ENCODE assay signal across 14 cellular contexts in the genomic region with DNA sequence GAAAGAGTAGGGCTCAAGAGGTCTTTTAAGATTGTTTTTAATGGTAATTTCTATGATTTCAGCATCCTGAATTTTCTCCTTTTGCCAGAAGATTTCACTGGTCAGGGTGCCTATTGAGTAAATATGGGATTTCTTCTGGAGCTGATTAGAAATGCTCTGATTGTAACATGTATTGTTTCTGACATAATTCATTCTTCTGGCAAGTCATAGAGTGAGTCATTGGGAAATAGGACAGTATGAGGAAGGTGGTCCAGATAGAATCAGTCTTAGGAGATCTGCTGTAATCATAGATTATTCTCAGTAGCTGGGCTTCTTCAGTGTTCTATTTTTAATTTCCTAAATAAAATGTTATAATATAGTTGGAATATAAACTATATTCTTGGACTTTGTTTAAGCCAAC.
DNase-seq lines count a peak whose midpoint lies in the region; ATAC-seq and TF ChIP-seq lines count a peak whose summit lies in the region.
"Had no signal": no experiment of that assay in that cellular context is flagged by ENCODE, and none has a peak within 500 bp of the region (broad histone marks: within the 10 kb centered on the region; RNA-seq: fewer than 3 reads in every experiment).

No MANE protein-coding gene starts in this region.

- H3K4me3 ChIP-seq in fibroblast of mammary gland (ENCODE audit: control insufficient read depth, low read depth, low read length), result no peak overlapping the region
- H3K4me3 ChIP-seq in subcutaneous abdominal adipose tissue (ENCODE audit: low read depth in 1 of 5, low read length in 5 of 5), result no peak overlapping the region
- no peak overlapping the region for H3K4me3 ChIP-seq in naive thymus-derived CD4-positive, alpha-beta T cell (ENCODE audit: low read length)
- H3K4me3 ChIP-seq: BLaER1 treated with 17β-estradiol and CSF1 and Interleukin-3, amounts not matched to agents 10 nM and 100 nM had no signal

- DNase-seq in GM03348 (ENCODE audit: low spot score) (peak; percentile 21), amniotic epithelial cell (ENCODE audit: low read depth) (peak; percentile 11), fibroblast of mammary gland (ENCODE audit: low read depth) (peak; percentile 70), T-helper 1 cell (no peak), CD14-positive monocyte (ENCODE audit: low spot score) (no peak)
- no peak for DNase-seq in naive thymus-derived CD4-positive, alpha-beta T cell
- DNase-seq: Caco-2, NCI-H1048, NCI-H146, NCI-H2107, NCI-H345 had no signal

- peaks cover 0 to under 1% (median 0%) of the 10 kb centered on the region in 7 donors for H3K9me3 Mint-ChIP-seq in CD14-positive monocyte
- H3K9me3 Mint-ChIP-seq in naive thymus-derived CD4-positive, alpha-beta T cell, result peaks cover 0 to 9% (median 2%) of the 10 kb centered on the region in 11 donors

- intact Hi-C loops in CD14-positive monocyte (cut with micrococcal nuclease), result no loop called here
- intact Hi-C loops in naive thymus-derived CD4-positive, alpha-beta T cell (cut with micrococcal nuclease), result no loop called here

- no peak overlapping the region for H3K27ac Mint-ChIP-seq in CD14-positive monocyte
- H3K27ac Mint-ChIP-seq in naive thymus-derived CD4-positive, alpha-beta T cell, result no peak overlapping the region

- peaks cover 0 to 33% (median 7%) of the 10 kb centered on the region in 5 donors for H3K4me1 ChIP-seq in subcutaneous abdominal adipose tissue (ENCODE audit: control insufficient read depth in 5 of 5, insufficient read depth in 5 of 5, low read length in 5 of 5)
- H3K4me1 ChIP-seq in naive thymus-derived CD4-positive, alpha-beta T cell (ENCODE audit: control insufficient read depth in 2 of 2, insufficient read depth in 2 of 2, low read length in 2 of 2), result no peaks in the 10 kb centered on the region
- H3K4me1 ChIP-seq: BLaER1 treated with 17β-estradiol and CSF1 and Interleukin-3, amounts not matched to agents 10 nM and 100 nM; Caco-2 had no signal

- H3K27me3 ChIP-seq in subcutaneous abdominal adipose tissue (ENCODE audit: control insufficient read depth in 5 of 5, insufficient read depth in 4 of 5, low read length in 5 of 5), result no peaks in the 10 kb centered on the region
- no peaks in the 10 kb centered on the region for H3K27me3 ChIP-seq in naive thymus-derived CD4-positive, alpha-beta T cell (ENCODE audit: control insufficient read depth in 2 of 2, insufficient read depth in 2 of 2, low read length in 2 of 2)
- H3K27me3 ChIP-seq: BLaER1 treated with 17β-estradiol and CSF1 and Interleukin-3, amounts not matched to agents 10 nM and 100 nM had no signal

- no peak overlapping the region for H3K9ac ChIP-seq in subcutaneous abdominal adipose tissue (ENCODE audit: low read length in 5 of 5)
- H3K9ac ChIP-seq: BLaER1 treated with 17β-estradiol and CSF1 and Interleukin-3, amounts not matched to agents 10 nM and 100 nM had no signal

- H3K4me3 Mint-ChIP-seq in CD14-positive monocyte, result no peak overlapping the region
- H3K4me3 Mint-ChIP-seq in naive thymus-derived CD4-positive, alpha-beta T cell, result no peak overlapping the region

- TF ChIP-seq CTCF in fibroblast of mammary gland (conservative IDR thresholded peaks at IDR 0.05; ENCODE audit: control insufficient read depth, insufficient read depth, low read depth, low read length) (no peak), CD14-positive monocyte (IDR thresholded peaks at IDR 0.05) (no peak)

- no peaks in the 10 kb centered on the region for H3K4me1 Mint-ChIP-seq in CD14-positive monocyte
- no peaks in the 10 kb centered on the region for H3K4me1 Mint-ChIP-seq in naive thymus-derived CD4-positive, alpha-beta T cell

- H3K36me3 Mint-ChIP-seq in CD14-positive monocyte, result no peaks in the 10 kb centered on the region
- no peaks in the 10 kb centered on the region for H3K36me3 Mint-ChIP-seq in naive thymus-derived CD4-positive, alpha-beta T cell

- CTCF ChIA-PET in naive thymus-derived CD4-positive, alpha-beta T cell (lab: Charles Lee), result no interaction called here

- no peak for ATAC-seq in naive thymus-derived CD4-positive, alpha-beta T cell
- ATAC-seq: HCT116 had no signal

- H3K9me3 ChIP-seq in subcutaneous abdominal adipose tissue (ENCODE audit: control insufficient read depth in 5 of 5, low read length in 5 of 5), result no peaks in the 10 kb centered on the region
- H3K9me3 ChIP-seq in naive thymus-derived CD4-positive, alpha-beta T cell (ENCODE audit: control insufficient read depth in 2 of 3, low read length in 3 of 3), result no peaks in the 10 kb centered on the region
- H3K9me3 ChIP-seq: BLaER1 treated with 17β-estradiol and CSF1 and Interleukin-3, amounts not matched to agents 10 nM and 100 nM; Caco-2 had no signal

- no peaks in the 10 kb centered on the region for H3K27me3 Mint-ChIP-seq in CD14-positive monocyte (ENCODE audit: low read depth in 3 of 3)
- no peaks in the 10 kb centered on the region for H3K27me3 Mint-ChIP-seq in naive thymus-derived CD4-positive, alpha-beta T cell

- POLR2A ChIA-PET in naive thymus-derived CD4-positive, alpha-beta T cell (lab: Charles Lee), result no interaction called here

- no peaks in the 10 kb centered on the region for H3K36me3 ChIP-seq in subcutaneous abdominal adipose tissue (ENCODE audit: control insufficient read depth in 5 of 5, insufficient read depth in 5 of 5, low read length in 5 of 5)
- no peaks in the 10 kb centered on the region for H3K36me3 ChIP-seq in naive thymus-derived CD4-positive, alpha-beta T cell (ENCODE audit: control insufficient read depth in 2 of 3, insufficient read depth in 3 of 3, low read length in 3 of 3)
- H3K36me3 ChIP-seq: BLaER1 treated with 17β-estradiol and CSF1 and Interleukin-3, amounts not matched to agents 10 nM and 100 nM had no signal

- H3K27ac ChIP-seq in subcutaneous abdominal adipose tissue (ENCODE audit: low read depth, low read length), result peak overlapping the region; percentile 81
- H3K27ac ChIP-seq in naive thymus-derived CD4-positive, alpha-beta T cell (ENCODE audit: low read depth, low read length), result no peak overlapping the region
- H3K27ac ChIP-seq: BLaER1 treated with 17β-estradiol and CSF1 and Interleukin-3, amounts not matched to agents 10 nM and 100 nM had no signal

Comparison
In these comparisons a context has a peak if more than half of its experiments do, and no peak if none do; other contexts are left out.
1. DNase-seq: peak in GM03348 (single experiment), amniotic epithelial cell (single experiment) and fibroblast of mammary gland (single experiment); none in T-helper 1 cell (0 of 5), CD14-positive monocyte (single experiment) and naive thymus-derived CD4-positive, alpha-beta T cell (0 of 9).